ENCODE assay signal across 15 cellular contexts in the genomic region with DNA sequence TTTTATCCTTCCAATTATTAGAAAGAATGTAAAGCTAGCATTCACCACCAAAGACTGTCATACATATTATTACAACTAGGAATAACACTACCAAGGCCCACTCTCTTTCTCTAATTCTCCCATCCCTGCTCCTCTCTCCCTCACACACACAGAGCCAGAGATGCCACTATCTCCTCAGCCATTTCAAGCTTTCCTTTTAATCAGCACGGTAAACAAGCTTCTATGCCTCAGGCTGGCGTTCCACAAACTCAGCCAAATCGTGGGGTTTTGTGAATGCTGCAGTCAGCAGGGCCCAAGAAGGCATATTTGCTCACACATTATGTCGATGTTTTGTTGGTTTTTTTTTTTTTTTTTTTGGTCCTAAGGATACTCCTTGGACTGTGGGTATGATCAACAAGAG.
"Had no signal": no experiment of that assay in that cellular context is flagged by ENCODE, and none has a peak within 500 bp of the region (broad histone marks: within the 10 kb centered on the region; RNA-seq: fewer than 3 reads in every experiment).

No MANE protein-coding gene starts in this region.

- H3K9me3 Mint-ChIP-seq: activated naive CD4-positive, alpha-beta T cell treated with anti-CD3 and anti-CD28 coated beads for 36 hours; activated naive CD8-positive, alpha-beta T cell treated with anti-CD3 and anti-CD28 coated beads, Interleukin-2, amount 50 U/mL, for 24 hours had no signal

- DNase-seq: activated CD4-positive, alpha-beta T cell treated with anti-CD3 and anti-CD28 coated beads, Interleukin-2, amount 50 U/mL, for 1 hour; activated CD4-positive, CD25-positive, alpha-beta regulatory T cell; activated CD8-positive, alpha-beta memory T cell treated with anti-CD3 and anti-CD28 coated beads for 24 hours; activated naive CD4-positive, alpha-beta T cell treated with anti-CD3 and anti-CD28 coated beads for 36 hours; activated naive CD8-positive, alpha-beta T cell treated with anti-CD3 and anti-CD28 coated beads, Interleukin-2, amount 50 U/mL, for 24 hours; activated T-cell treated with anti-CD3 and anti-CD28 coated beads for 4 hours; colonic mucosa; effector CD4-positive, alpha-beta T cell; foreskin fibroblast; kidney glomerular epithelial cell; pancreas; stimulated activated CD4-positive, alpha-beta T cell treated with anti-CD3 and anti-CD28 coated beads, Interleukin-12 subunit alpha, Interleukin-12 subunit beta, amount 100 ng/mL, for 4 hours; stimulated activated CD4-positive, alpha-beta T cell treated with anti-CD3 and anti-CD28 coated beads, Interleukin-2, amount 100 ng/mL, for 24 hours; thyroid gland had no signal

- H3K9me3 ChIP-seq: ascending aorta, colonic mucosa, pancreas, thyroid gland had no signal

- H3K36me3 ChIP-seq: ascending aorta, colonic mucosa, pancreas, thyroid gland had no signal

- H3K4me3 Mint-ChIP-seq: activated naive CD4-positive, alpha-beta T cell treated with anti-CD3 and anti-CD28 coated beads for 36 hours; activated naive CD8-positive, alpha-beta T cell treated with anti-CD3 and anti-CD28 coated beads, Interleukin-2, amount 50 U/mL, for 24 hours had no signal

- H3K27me3 Mint-ChIP-seq: activated naive CD8-positive, alpha-beta T cell treated with anti-CD3 and anti-CD28 coated beads, Interleukin-2, amount 50 U/mL, for 24 hours had no signal

- H3K27ac Mint-ChIP-seq: activated naive CD4-positive, alpha-beta T cell treated with anti-CD3 and anti-CD28 coated beads for 36 hours; activated naive CD8-positive, alpha-beta T cell treated with anti-CD3 and anti-CD28 coated beads, Interleukin-2, amount 50 U/mL, for 24 hours had no signal

- H3K4me3 ChIP-seq: colonic mucosa, pancreas, thyroid gland had no signal

- H3K27ac ChIP-seq: colonic mucosa, pancreas, thyroid gland had no signal

- H3K4me1 ChIP-seq: colonic mucosa, pancreas had no signal

- ATAC-seq: activated naive CD8-positive, alpha-beta T cell treated with anti-CD3 and anti-CD28 coated beads, Interleukin-2, amount 50 U/mL, for 24 hours; pancreas had no signal

- H3K27me3 ChIP-seq: ascending aorta, colonic mucosa, pancreas, thyroid gland had no signal

- H3K4me1 Mint-ChIP-seq: activated naive CD8-positive, alpha-beta T cell treated with anti-CD3 and anti-CD28 coated beads, Interleukin-2, amount 50 U/mL, for 24 hours had no signal
